ENCODE assay signal across 23 cellular contexts in the genomic region with DNA sequence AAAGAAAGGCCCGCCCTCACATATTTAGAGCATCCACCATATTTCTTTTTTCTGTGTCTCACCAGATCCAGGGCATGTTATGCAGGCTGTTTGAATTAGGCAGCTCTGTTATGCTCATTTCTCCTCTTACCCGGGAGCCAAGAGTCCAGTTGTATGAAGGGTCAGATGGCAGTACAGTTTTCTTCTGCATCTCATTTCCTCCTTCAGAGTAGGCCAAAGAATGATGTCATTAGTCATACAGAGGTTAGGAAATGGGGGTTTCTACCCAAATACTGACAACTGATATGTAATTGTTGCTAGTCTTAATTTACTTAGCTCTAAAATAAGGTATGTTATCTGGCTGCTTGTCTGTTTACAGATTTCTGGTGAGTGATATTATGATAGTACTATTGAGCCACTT.
A peak's percentile ranks its signal among the peaks of the same experiment; 100 is the strongest.
DNase-seq lines count a peak whose midpoint lies in the region; ATAC-seq, FAIRE-seq and TF ChIP-seq lines count a peak whose summit lies in the region.
"Had no signal": no experiment of that assay in that cellular context is flagged by ENCODE, and none has a peak within 500 bp of the region (broad histone marks: within the 10 kb centered on the region; RNA-seq: fewer than 3 reads in every experiment).

No MANE protein-coding gene starts in this region.

- 0 out of 2 replicates have a peak, but pooled peaks cover 6% of the 10 kb centered on the region for H3F3A ChIP-seq in OCI-LY1 (ENCODE audit: insufficient read depth, low read length)

- TF ChIP-seq CTCF in OCI-LY1 (IDR thresholded peaks at IDR 0.05; ENCODE audit: low read length) (no peak), endothelial cell of umbilical vein (IDR thresholded peaks at IDR 0.05; ENCODE audit: extremely low read depth in 1 of 2, insufficient read depth in 1 of 2, low read depth in 1 of 2, low read length in 2 of 2) (no peak)

- dilution Hi-C loops in endothelial cell of umbilical vein (cut with MboI; ENCODE audit: extremely low pct_ligation_motif_present, low sequenced_read_pairs) = no loop called here

- H3K4me2 ChIP-seq in OCI-LY1 (ENCODE audit: low read length) (no peak overlapping the region), endothelial cell of umbilical vein (ENCODE audit: insufficient read depth, low read length) (no peak overlapping the region)
- H3K4me2 ChIP-seq: A549, BLaER1 had no signal

- intact Hi-C loops in endothelial cell of umbilical vein (cut with micrococcal nuclease) = no loop called here

- no peaks in the 10 kb centered on the region for H3K36me3 Mint-ChIP-seq in activated naive CD4-positive, alpha-beta T cell treated with anti-CD3 and anti-CD28 coated beads, Interleukin-2, amount 50 U/mL, for 24 hours
- H3K36me3 Mint-ChIP-seq: activated naive CD8-positive, alpha-beta T cell had no signal

- H3K27me3 Mint-ChIP-seq in activated naive CD4-positive, alpha-beta T cell treated with anti-CD3 and anti-CD28 coated beads, Interleukin-2, amount 50 U/mL, for 24 hours = no peaks in the 10 kb centered on the region
- H3K27me3 Mint-ChIP-seq: activated naive CD8-positive, alpha-beta T cell had no signal

- H3K79me2 ChIP-seq in OCI-LY1 (ENCODE audit: insufficient read depth, low read length) (no peaks in the 10 kb centered on the region), endothelial cell of umbilical vein (ENCODE audit: control insufficient read depth, insufficient read depth, low read length) (no peaks in the 10 kb centered on the region)

- BruUV-seq in endothelial cell of umbilical vein (replicated peaks; lab: Mats Ljungman, UMichigan) = no TSS peak

- POLR2A ChIA-PET in endothelial cell of umbilical vein (lab: Charles Lee) = no interaction called here

- CTCF ChIA-PET in endothelial cell of umbilical vein (lab: Charles Lee) = interaction anchor here (0.8 to 1.2 kb wide), 5 partner anchors 9 to 247 kb away, joined by 3 to 5 read pairs (median 3); no protein-coding TSS in a partner anchor

- H3K4me1 Mint-ChIP-seq in activated naive CD4-positive, alpha-beta T cell treated with anti-CD3 and anti-CD28 coated beads, Interleukin-2, amount 50 U/mL, for 24 hours = peaks cover 25% of the 10 kb centered on the region

- no peak for ATAC-seq in GM19455 (IDR thresholded peaks at IDR 0.05; ENCODE audit: unreplicated experiment)
- ATAC-seq: A549; activated T-cell treated with anti-CD3 and anti-CD28 coated beads, Interleukin-2, amount 50 U/mL, for 4 hours; K562; left lung; mucosa of descending colon; T-helper 17 cell had no signal

- H3K36me3 ChIP-seq in OCI-LY1 (ENCODE audit: insufficient read depth, low read length) = peaks cover 19% of the 10 kb centered on the region; the same call in 1 of the 2 replicates
- H3K36me3 ChIP-seq in endothelial cell of umbilical vein (ENCODE audit: control insufficient read depth in 2 of 2, extremely low read depth in 1 of 2, insufficient read depth in 2 of 2, low read length in 2 of 2) = no peaks in the 10 kb centered on the region
- H3K36me3 ChIP-seq: BLaER1, brain microvascular endothelial cell, left lung, right atrium auricular region had no signal

- no peaks in the 10 kb centered on the region for H3K9me3 Mint-ChIP-seq in activated naive CD4-positive, alpha-beta T cell treated with anti-CD3 and anti-CD28 coated beads, Interleukin-2, amount 50 U/mL, for 24 hours
- H3K9me3 Mint-ChIP-seq: activated T-cell treated with anti-CD3 and anti-CD28 coated beads, Interleukin-2, amount 50 U/mL, for 4 hours had no signal

- H3K9me2 ChIP-seq in OCI-LY1 (ENCODE audit: low read depth, low read length) = no peaks in the 10 kb centered on the region

- peak; percentile 87 for FAIRE-seq in endothelial cell of umbilical vein (lab: Jason Lieb, UNC)
- FAIRE-seq: A549, K562 had no signal

- peak overlapping the region; percentile 31 for H3K27ac Mint-ChIP-seq in activated naive CD4-positive, alpha-beta T cell treated with anti-CD3 and anti-CD28 coated beads, Interleukin-2, amount 50 U/mL, for 24 hours
- H3K27ac Mint-ChIP-seq: activated naive CD8-positive, alpha-beta T cell; T-helper 17 cell had no signal

- H3K4me1 ChIP-seq in OCI-LY1 (ENCODE audit: insufficient read depth, low read length, severe bottlenecking) (peaks cover 84% of the 10 kb centered on the region), endothelial cell of umbilical vein (ENCODE audit: control insufficient read depth, extremely low read depth, insufficient read depth, low read length) (peaks cover 20% of the 10 kb centered on the region)
- H3K4me1 ChIP-seq: BLaER1, left lung had no signal

- TF ChIP-seq POLR2A in endothelial cell of umbilical vein (IDR thresholded peaks at IDR 0.05; ENCODE audit: low read depth, low read length) = no peak

- H3K9me1 ChIP-seq in endothelial cell of umbilical vein (replicated peaks; ENCODE audit: control insufficient read depth, extremely low read depth, insufficient read depth, low read length) = no peaks in the 10 kb centered on the region

- H4K20me1 ChIP-seq in OCI-LY1 (ENCODE audit: insufficient read depth, low read length) (no peaks in the 10 kb centered on the region), endothelial cell of umbilical vein (replicated peaks; ENCODE audit: control insufficient read depth, extremely low read depth, insufficient read depth, low read length) (no peaks in the 10 kb centered on the region)
- H4K20me1 ChIP-seq: BLaER1 had no signal

- H3K27ac ChIP-seq in OCI-LY1 (ENCODE audit: low read depth, low read length, poor library complexity, severe bottlenecking) = peak overlapping the region; percentile 43
- H3K27ac ChIP-seq in endothelial cell of umbilical vein (ENCODE audit: insufficient read depth, low read depth, low read length) = no peak overlapping the region
- H3K27ac ChIP-seq: A549, BLaER1, brain microvascular endothelial cell, left lung, right atrium auricular region had no signal

- no peak overlapping the region for H3K4me3 ChIP-seq in OCI-LY1 (ENCODE audit: low read depth, low read length, poor library complexity, severe bottlenecking)
- H3K4me3 ChIP-seq in endothelial cell of umbilical vein (replicated peaks in 1 of 3; ENCODE audit: insufficient read depth in 1 of 3, low read depth in 1 of 3, low read length in 3 of 3) = no peak overlapping the region
- H3K4me3 ChIP-seq: A549, BLaER1, K562, left lung, mucosa of descending colon, right atrium auricular region had no signal

- H3K9me3 ChIP-seq in OCI-LY1 (ENCODE audit: low read length) (no peaks in the 10 kb centered on the region), endothelial cell of umbilical vein (replicated peaks; ENCODE audit: control insufficient read depth, insufficient read depth, low read length) (no peaks in the 10 kb centered on the region)
- H3K9me3 ChIP-seq: A549, BLaER1, left lung, mucosa of descending colon, right atrium auricular region had no signal

- H3K27me3 ChIP-seq in OCI-LY1 (ENCODE audit: insufficient read depth, low read length) (no peaks in the 10 kb centered on the region), endothelial cell of umbilical vein (ENCODE audit: control insufficient read depth in 2 of 2, insufficient read depth in 2 of 2, low read length in 2 of 2) (no peaks in the 10 kb centered on the region)
- H3K27me3 ChIP-seq: BLaER1, brain microvascular endothelial cell, left lung, right atrium auricular region had no signal

- H3K9ac ChIP-seq in OCI-LY1 (ENCODE audit: low read length) (no peak overlapping the region), endothelial cell of umbilical vein (replicated peaks; ENCODE audit: extremely low read depth, insufficient read depth, low read length) (no peak overlapping the region)
- H3K9ac ChIP-seq: BLaER1 had no signal

- no peak for DNase-seq in activated naive CD4-positive, alpha-beta T cell (lab: John Stamatoyannopoulos, UW)
- DNase-seq in endothelial cell of umbilical vein (ENCODE audit: low read depth, low spot score) (peak; percentile 64), pulmonary artery endothelial cell (ENCODE audit: low read depth, low spot score) (peak; percentile 32), AG08396 (ENCODE audit: low spot score) (no peak), NCI-H2107 (lab: John Stamatoyannopoulos, UW) (no peak)
- DNase-seq: activated CD4-positive, alpha-beta T cell treated with anti-CD3 and anti-CD28 coated beads, Interleukin-2, amount 50 U/mL, for 4 hours; activated T-cell treated with anti-CD3 and anti-CD28 coated beads, Interleukin-2, amount 50 U/mL, for 4 hours; brain microvascular endothelial cell; DMS 273 treated with DMSO at 0.1 percent for 48 hours; left lung; mucosa of descending colon; NCI-H524; nucleus accumbens; SHP77 treated with DMSO at 0.1 percent for 48 hours; T-helper 17 cell had no signal

- H3K4me3 Mint-ChIP-seq in activated naive CD4-positive, alpha-beta T cell treated with anti-CD3 and anti-CD28 coated beads, Interleukin-2, amount 50 U/mL, for 24 hours = no peak overlapping the region
- H3K4me3 Mint-ChIP-seq: activated naive CD8-positive, alpha-beta T cell; activated T-cell treated with anti-CD3 and anti-CD28 coated beads, Interleukin-2, amount 50 U/mL, for 4 hours; T-helper 17 cell had no signal

- no peak overlapping the region for H2AFZ ChIP-seq in OCI-LY1 (ENCODE audit: low read length)
- no peak overlapping the region for H2AFZ ChIP-seq in endothelial cell of umbilical vein (ENCODE audit: low read depth, low read length)

TF ChIP-seq in endothelial cell of umbilical vein, 7 proteins besides CTCF, POLR2A, EP300 and RAD21:
- TF ChIP-seq POLR2AphosphoS5 (IDR thresholded peaks at IDR 0.05; ENCODE audit: insufficient read depth, low read depth, low read length) = no peak
- peak; percentile 45 for TF ChIP-seq FOS (IDR thresholded peaks at IDR 0.05; ENCODE audit: borderline replicate concordance, insufficient read depth, low read length)
- no peak for TF ChIP-seq MYC (IDR thresholded peaks at IDR 0.05; ENCODE audit: low read depth, low read length)
- TF ChIP-seq, protein P1, sequence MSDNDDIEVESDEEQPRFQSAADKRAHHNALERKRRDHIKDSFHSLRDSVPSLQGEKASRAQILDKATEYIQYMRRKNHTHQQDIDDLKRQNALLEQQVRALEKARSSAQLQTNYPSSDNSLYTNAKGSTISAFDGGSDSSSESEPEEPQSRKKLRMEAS (IDR thresholded peaks at IDR 0.05; ENCODE audit: insufficient read depth, insufficient read length) = no peak
- TF ChIP-seq EZH2 (IDR thresholded peaks at IDR 0.05; ENCODE audit: borderline replicate concordance, low read depth, low read length, severe bottlenecking) = no peak
- TF ChIP-seq JUN (IDR thresholded peaks at IDR 0.05; ENCODE audit: borderline replicate concordance, insufficient read depth, insufficient read length, low read depth) = peak; percentile 17
- peak; percentile 6 for TF ChIP-seq GATA2 (IDR thresholded peaks at IDR 0.05; ENCODE audit: insufficient read depth, insufficient read length, low read depth, low read length)

Comparison
In these comparisons a context has a peak if more than half of its experiments do, and no peak if none do; other contexts are left out.
1. DNase-seq: peak in endothelial cell of umbilical vein (single experiment) and pulmonary artery endothelial cell (single experiment); none in activated naive CD4-positive, alpha-beta T cell (0 of 4), AG08396 (single experiment) and NCI-H2107 (single experiment).